Comparison of ENCODE assay signal across 22 cellular contexts in genomic region chr3:43132883-43133743, GRCh38. TPM values are rescaled to one million over a fixed set of nuclear protein-coding genes. Genes with fewer than 3 reads are reported as not detected.
DNase-seq lines count a peak whose midpoint lies in the region; ATAC-seq, FAIRE-seq and TF ChIP-seq lines count a peak whose summit lies in the region.
"Had no signal": no experiment of that assay in that cellular context is flagged by ENCODE, and none has a peak within 500 bp of the region (broad histone marks: within the 10 kb centered on the region; RNA-seq: fewer than 3 reads in every experiment).

No MANE protein-coding gene starts in this region.

- no peaks in the 10 kb centered on the region for H3K9me2 ChIP-seq in PC-3 (replicated peaks; ENCODE audit: low read length)

- H3K79me2 ChIP-seq in HepG2 (ENCODE audit: insufficient read depth, low read length) (no peaks in the 10 kb centered on the region), neural progenitor cell (ENCODE audit: low read depth) (no peaks in the 10 kb centered on the region), PC-3 (ENCODE audit: low read length) (no peaks in the 10 kb centered on the region)

- in situ Hi-C loops in HepG2 (cut with HindIII; ENCODE audit: extremely low pct_ligation_motif_present, low pct_unique_long_range_greater_than_20kb) = no loop called here

- H3K27ac Mint-ChIP-seq in neural progenitor cell = peak overlapping the region; percentile 31
- no peak overlapping the region for H3K27ac Mint-ChIP-seq in activated T-helper 17 cell treated with anti-CD3 and anti-CD28 coated beads, Interleukin-2, amount 50 U/mL, for 72 hours
- H3K27ac Mint-ChIP-seq: CD4-positive, alpha-beta T cell; IgD-negative memory B cell had no signal

- BruUV-seq in HepG2 (replicated peaks; lab: Mats Ljungman, UMichigan) (no TSS peak), PC-3 (replicated peaks; lab: Mats Ljungman, UMichigan) (no TSS peak)

- H3K4me2 ChIP-seq in HepG2 (ENCODE audit: low read depth, low read length) (no peak overlapping the region), neural progenitor cell (no peak overlapping the region), PC-3 (ENCODE audit: low read length) (no peak overlapping the region)
- H3K4me2 ChIP-seq: PC-9 had no signal

- H3K36me3 ChIP-seq in HepG2 (replicated peaks in 1 of 2; ENCODE audit: control insufficient read depth in 1 of 2, insufficient read depth in 2 of 2, low read length in 2 of 2) (no peaks in the 10 kb centered on the region), right lobe of liver (no peaks in the 10 kb centered on the region), neural progenitor cell (no peaks in the 10 kb centered on the region), MG63 (no peaks in the 10 kb centered on the region), PC-3 (ENCODE audit: low read depth, low read length) (no peaks in the 10 kb centered on the region)
- H3K36me3 ChIP-seq: SJCRH30 had no signal

- H4K20me1 ChIP-seq in HepG2 (ENCODE audit: insufficient read depth, low read length) = no peaks in the 10 kb centered on the region
- H4K20me1 ChIP-seq in neural progenitor cell (ENCODE audit: low read depth) = no peaks in the 10 kb centered on the region
- no peaks in the 10 kb centered on the region for H4K20me1 ChIP-seq in PC-3 (ENCODE audit: low read length)

- POLR2A ChIA-PET in HepG2 (lab: Yijun Ruan, JAX) (no interaction called here), PC-3 (lab: Charles Lee; ENCODE audit: unreplicated experiment) (no interaction called here)

- TF ChIP-seq POLR2A in HepG2 (IDR thresholded peaks at IDR 0.05; ENCODE audit: insufficient read depth in 1 of 2, low read depth in 2 of 2, low read length in 2 of 2) (no peak), right lobe of liver (IDR thresholded peaks at IDR 0.05) (no peak)

- H3K36me3 Mint-ChIP-seq in neural progenitor cell = no peaks in the 10 kb centered on the region
- no peaks in the 10 kb centered on the region for H3K36me3 Mint-ChIP-seq in activated T-helper 17 cell treated with anti-CD3 and anti-CD28 coated beads, Interleukin-2, amount 50 U/mL, for 72 hours (ENCODE audit: low read depth)

- no peak for FAIRE-seq in HepG2 (lab: Jason Lieb, UNC)
- FAIRE-seq: A204.1, H1, HTR-8/SVneo had no signal

- no peak for TF ChIP-seq RAD21 in HepG2 (CRISPR knock-in tag; IDR thresholded peaks at IDR 0.05)

- H3K4me1 Mint-ChIP-seq in neural progenitor cell = peaks cover 10% of the 10 kb centered on the region
- no peaks in the 10 kb centered on the region for H3K4me1 Mint-ChIP-seq in activated T-helper 17 cell treated with anti-CD3 and anti-CD28 coated beads, Interleukin-2, amount 50 U/mL, for 72 hours
- H3K4me1 Mint-ChIP-seq: IgD-negative memory B cell had no signal

- no peak overlapping the region for H3K4me3 Mint-ChIP-seq in neural progenitor cell
- no peak overlapping the region for H3K4me3 Mint-ChIP-seq in activated T-helper 17 cell treated with anti-CD3 and anti-CD28 coated beads, Interleukin-2, amount 50 U/mL, for 72 hours
- H3K4me3 Mint-ChIP-seq: CD4-positive, alpha-beta T cell; IgD-negative memory B cell had no signal

- intact Hi-C loops in HepG2 (cut with micrococcal nuclease; ENCODE audit: unreplicated experiment) (no loop called here), right lobe of liver (cut with DNase I) (no loop called here), head of caudate nucleus (cut with DNase I) (no loop called here), PC-3 (cut with micrococcal nuclease) (no loop called here)

- H3K27ac ChIP-seq in HepG2 (ENCODE audit: extremely low read length, insufficient read depth, low read length) (no peak overlapping the region), right lobe of liver (no peak overlapping the region), neural progenitor cell (no peak overlapping the region), PC-3 (ENCODE audit: low read length) (no peak overlapping the region)
- H3K27ac ChIP-seq: PC-9, RWPE1, SJCRH30 had no signal

- peaks cover 10% of the 10 kb centered on the region for H3K9me3 Mint-ChIP-seq in neural progenitor cell
- H3K9me3 Mint-ChIP-seq in activated T-helper 17 cell treated with anti-CD3 and anti-CD28 coated beads, Interleukin-2, amount 50 U/mL, for 72 hours = peaks cover 6% of the 10 kb centered on the region
- H3K9me3 Mint-ChIP-seq: CD4-positive, alpha-beta T cell had no signal

- no peak for ATAC-seq in HepG2
- ATAC-seq in right lobe of liver = no peak
- ATAC-seq in GM21786 (IDR thresholded peaks at IDR 0.05; ENCODE audit: unreplicated experiment) = no peak
- no peak for ATAC-seq in PC-3
- no peak for ATAC-seq in activated T-helper 17 cell treated with anti-CD3 and anti-CD28 coated beads, Interleukin-2, amount 50 U/mL, for 72 hours (replicated peaks)

- no peak for TF ChIP-seq CTCF in HepG2 (CRISPR knock-in tag; IDR thresholded peaks at IDR 0.05)
- no peak for TF ChIP-seq CTCF in right lobe of liver (IDR thresholded peaks at IDR 0.05)
- no peak for TF ChIP-seq CTCF in neural progenitor cell (IDR thresholded peaks at IDR 0.05)
- no peak for TF ChIP-seq CTCF in PC-3 (conservative IDR thresholded peaks at IDR 0.05; ENCODE audit: low read depth, low read length)

- CTCF ChIA-PET in HepG2 (lab: Yijun Ruan, JAX; ENCODE audit: low intra/inter-chr PET ratio, low total read pairs) (no interaction called here), PC-3 (lab: Charles Lee) (no interaction called here)

- no peaks in the 10 kb centered on the region for H3F3A ChIP-seq in neural progenitor cell (ENCODE audit: low read depth)
- no peaks in the 10 kb centered on the region for H3F3A ChIP-seq in PC-3 (ENCODE audit: low read length, unreplicated experiment)

- H3K27me3 Mint-ChIP-seq in neural progenitor cell (ENCODE audit: insufficient read depth, low read depth) = no peaks in the 10 kb centered on the region
- no peaks in the 10 kb centered on the region for H3K27me3 Mint-ChIP-seq in activated T-helper 17 cell treated with anti-CD3 and anti-CD28 coated beads, Interleukin-2, amount 50 U/mL, for 72 hours
- H3K27me3 Mint-ChIP-seq: CD4-positive, alpha-beta T cell had no signal

- DNase-seq in HepG2 (ENCODE audit: low spot score) (no peak), right lobe of liver (no peak), head of caudate nucleus (peak; percentile 13 to 76 (median 50)), neural progenitor cell (ENCODE audit: low spot score) (no peak), MG63 (no peak), PC-3 (no peak)
- DNase-seq: Caco-2; CD4-positive, alpha-beta T cell; GDM1; NCI-H1092 treated with DMSO at 0.1 percent for 48 hours; NCI-H1694; NCI-H345; NCI-H526; PC-9; SJCRH30 had no signal

- H2AFZ ChIP-seq in HepG2 (ENCODE audit: low read length) (no peak overlapping the region), neural progenitor cell (replicated peaks) (no peak overlapping the region), PC-3 (ENCODE audit: low read length) (no peak overlapping the region)
- H2AFZ ChIP-seq: PC-9 had no signal

- WGBS in HepG2 (ENCODE audit: low lambda C conversion rate) = 11% methylated on average over 8 of the region's 8 CpGs
- 70% methylated on average over 8 of the region's 8 CpGs for WGBS in right lobe of liver (ENCODE audit: insufficient coverage, low coverage, low lambda C conversion rate, missing lambda C conversion rate)

- TF ChIP-seq EP300 in HepG2 (IDR thresholded peaks at IDR 0.05; ENCODE audit: low read depth in 2 of 2, low read length in 2 of 2) (no peak), HepG2 (CRISPR knock-in tag; IDR thresholded peaks at IDR 0.05; ENCODE audit: borderline replicate concordance) (no peak)

- no peak overlapping the region for H3K9ac ChIP-seq in HepG2 (ENCODE audit: insufficient read depth, low read depth, low read length)
- no peak overlapping the region for H3K9ac ChIP-seq in neural progenitor cell
- no peak overlapping the region for H3K9ac ChIP-seq in PC-3 (ENCODE audit: low read length)

- H3K4me3 ChIP-seq in HepG2 (replicated peaks in 1 of 3; ENCODE audit: insufficient read depth in 1 of 3, low read depth in 2 of 3, low read length in 3 of 3) (no peak overlapping the region), right lobe of liver (no peak overlapping the region), neural progenitor cell (no peak overlapping the region), MG63 (no peak overlapping the region), PC-3 (ENCODE audit: low read length) (no peak overlapping the region)
- H3K4me3 ChIP-seq: PC-9, SJCRH30 had no signal

- H3K9me3 ChIP-seq in HepG2 (ENCODE audit: low read length) = no peaks in the 10 kb centered on the region
- H3K9me3 ChIP-seq in right lobe of liver = no peaks in the 10 kb centered on the region
- H3K9me3 ChIP-seq in neural progenitor cell (ENCODE audit: low read depth) = no peaks in the 10 kb centered on the region
- H3K9me3 ChIP-seq in MG63 = 0 out of 2 replicates have a peak, but pooled peaks cover 2% of the 10 kb centered on the region
- H3K9me3 ChIP-seq in PC-3 (ENCODE audit: low read length) = no peaks in the 10 kb centered on the region
- H3K9me3 ChIP-seq: Caco-2, SJCRH30 had no signal

- no peaks in the 10 kb centered on the region for H3K4me1 ChIP-seq in HepG2 (ENCODE audit: insufficient read depth, low read length)
- H3K4me1 ChIP-seq in right lobe of liver = no peaks in the 10 kb centered on the region
- H3K4me1 ChIP-seq in neural progenitor cell = no peaks in the 10 kb centered on the region
- H3K4me1 ChIP-seq in PC-3 (ENCODE audit: insufficient read depth, low read length) = no peaks in the 10 kb centered on the region
- H3K4me1 ChIP-seq: Caco-2, SJCRH30 had no signal

- H3K27me3 ChIP-seq in HepG2 (ENCODE audit: control insufficient read depth in 1 of 2, insufficient read depth in 2 of 2, low read length in 2 of 2) (peaks cover 0 to 6% of the 10 kb centered on the region in 2 experiments; a peak in 1 of 5 replicates), right lobe of liver (no peaks in the 10 kb centered on the region), neural progenitor cell (no peaks in the 10 kb centered on the region), MG63 (no peaks in the 10 kb centered on the region), PC-3 (ENCODE audit: low read length) (no peaks in the 10 kb centered on the region)
- H3K27me3 ChIP-seq: SJCRH30 had no signal

RNA-seq across cellular contexts. Expression of gene POMGNT2, which starts 27.2 kb away (rescaled TPM):
- total RNA-seq in HepG2 (2016; rRNA removed; fragmentation: Illumina TruSeq; extraction: Trizol) (9.9 and 12.4 TPM in 2 replicates), right lobe of liver (1 to 10 TPM; 4.8 to 9.2 (median 6.0) TPM), neural progenitor cell (ENCODE audit: low replicate concordance) (13.2 and 28.8 TPM in 2 replicates), PC-3 (2014; rRNA removed) (45.7 and 51.5 TPM in 2 replicates)
- 7.4 and 8.0 TPM in 2 replicates for total RNA-seq in HepG2 (2016; cell fraction: cytosol; rRNA removed; fragmentation: Illumina TruSeq; extraction: Trizol; ENCODE audit: low read depth)
- 9.0 and 12.9 TPM in 2 replicates for total RNA-seq in HepG2 (2016; cell fraction: insoluble cytoplasmic fraction; rRNA removed; fragmentation: Illumina TruSeq; extraction: Trizol)
- total RNA-seq in HepG2 (2016; cell fraction: membrane; rRNA removed; fragmentation: Illumina TruSeq; extraction: Trizol) = 16.3 and 18.9 TPM in 2 replicates
- 6.7 and 8.1 TPM in 2 replicates for total RNA-seq in HepG2 (2016; cell fraction: nucleus; rRNA removed; fragmentation: Illumina TruSeq; extraction: Trizol)
- polyA plus RNA-seq in HepG2 (2011; rRNA removed) = 10.5 and 12.1 TPM in 2 replicates
- 9.6 and 13.2 TPM in 2 replicates for polyA plus RNA-seq in HepG2 (2011; cell fraction: cytosol; rRNA removed)
- polyA plus RNA-seq in HepG2 (2011; cell fraction: nucleus; rRNA removed) = 6.6 and 8.5 TPM in 2 replicates
- 4.6 and 5.9 TPM in 2 replicates for polyA plus RNA-seq in HepG2 (2012)
- 8.9 and 9.9 TPM in 2 replicates for polyA plus RNA-seq in HepG2 (2016; cell fraction: cytosol; fragmentation: Illumina TruSeq; extraction: Trizol; ENCODE audit: low read depth)
- 9.0 and 11.6 TPM in 2 replicates for polyA plus RNA-seq in HepG2 (2016; cell fraction: insoluble cytoplasmic fraction; fragmentation: Illumina TruSeq; extraction: Trizol; ENCODE audit: low read depth)
- polyA plus RNA-seq in HepG2 (2016; cell fraction: membrane; fragmentation: Illumina TruSeq; extraction: Trizol; ENCODE audit: low read depth) = 17.5 and 18.5 TPM in 2 replicates
- polyA plus RNA-seq in HepG2 (2016; cell fraction: nucleus; fragmentation: Illumina TruSeq; extraction: Trizol; ENCODE audit: insufficient read depth, low read depth) = 13.6 and 15.1 TPM in 2 replicates
- polyA minus RNA-seq in HepG2 (2011; rRNA and poly(A)+ RNA removed; ENCODE audit: low replicate concordance) = 13.6 and 22.5 TPM in 2 replicates
- 4.5 and 4.6 TPM in 2 replicates for polyA minus RNA-seq in HepG2 (2011; cell fraction: cytosol; rRNA and poly(A)+ RNA removed)
- polyA minus RNA-seq in HepG2 (2011; cell fraction: nucleus; rRNA and poly(A)+ RNA removed) = 2.3 and 2.6 TPM in 2 replicates
- total RNA-seq in MG63 (2014; rRNA removed; shearing (Covaris generic); ENCODE audit: low replicate concordance) = 10.6 and 13.6 TPM in 2 replicates
- 1 to 10 TPM; 3.7 to 4.5 TPM for total RNA-seq in activated T-helper 17 cell treated with anti-CD3 and anti-CD28 coated beads, Interleukin-2, amount 50 U/mL, for 72 hours

Comparison
In these comparisons a context has a peak if more than half of its experiments do, and no peak if none do; other contexts are left out.
1. DNase-seq: peak in head of caudate nucleus (42 of 42); none in HepG2 (single experiment), right lobe of liver (0 of 3), neural progenitor cell (single experiment), MG63 (single experiment) and PC-3 (single experiment).